In genomic region chr5:78754655-78755054, GRCh38 we compare ENCODE assay signal across 24 cellular contexts.
"Had no signal": no experiment of that assay in that cellular context is flagged by ENCODE, and none has a peak within 500 bp of the region (broad histone marks: within the 10 kb centered on the region; RNA-seq: fewer than 3 reads in every experiment).

No MANE protein-coding gene starts in this region.

- H3K27ac ChIP-seq: ovary, psoas muscle, skin epidermis, spleen, suprapubic skin, transverse colon, upper lobe of right lung, uterus had no signal

- H3K36me3 ChIP-seq: ovary, spleen, suprapubic skin, transverse colon, upper lobe of right lung, uterus had no signal

- H3K27me3 ChIP-seq: ovary, spleen, suprapubic skin, transverse colon, upper lobe of right lung, uterus had no signal

- DNase-seq: cortex of kidney; effector memory CD8-positive, alpha-beta T cell; foreskin melanocyte; hypothalamus; immature natural killer cell; natural killer cell; occipital lobe; ovary; posterior cingulate gyrus; psoas muscle; right cardiac atrium; spleen; stimulated activated CD4-positive, alpha-beta T cell treated with anti-CD3 and anti-CD28 coated beads, Interleukin-15, amount 100 ng/mL, for 24 hours; stimulated activated CD4-positive, alpha-beta T cell treated with anti-CD3 and anti-CD28 coated beads, Interleukin-2, amount 100 ng/mL, for 48 hours; stimulated activated CD8-positive, alpha-beta memory T cell treated with anti-CD3 and anti-CD28 coated beads, Interleukin-4, amount 100 ng/mL, for 48 hours; stimulated activated naive CD4-positive, alpha-beta T cell; stimulated activated naive CD8-positive, alpha-beta T cell treated with anti-CD3 and anti-CD28 coated beads, Interleukin-15, amount 100 ng/mL, for 72 hours; transverse colon; upper lobe of right lung; uterus had no signal

- H3K4me3 ChIP-seq: lung, ovary, psoas muscle, skin epidermis, spleen, suprapubic skin, transverse colon, upper lobe of right lung, uterus had no signal

- H3K4me1 ChIP-seq: psoas muscle, upper lobe of right lung, uterus had no signal

- ATAC-seq: effector memory CD8-positive, alpha-beta T cell; natural killer cell; psoas muscle; right cardiac atrium; stimulated activated naive CD8-positive, alpha-beta T cell treated with anti-CD3 and anti-CD28 coated beads, Interleukin-15, amount 100 ng/mL, for 72 hours; upper lobe of right lung had no signal

- H3K9me3 ChIP-seq: ovary, psoas muscle, spleen, suprapubic skin, transverse colon, upper lobe of right lung, uterus had no signal

- FAIRE-seq: keratinocyte had no signal
